Comparison of ENCODE assay signal across 1 cellular context in genomic region chr16:46839986-46840443, GRCh38.
TF ChIP-seq lines count a peak whose summit lies in the region.

No MANE protein-coding gene starts in this region.

TF ChIP-seq in HepG2, 621 proteins besides CTCF, POLR2A, EP300 and RAD21 (continued from another document and continues in another):
- TF ChIP-seq KIAA2018 (CRISPR knock-in tag; IDR thresholded peaks at IDR 0.05; ENCODE audit: borderline replicate concordance) (peak; percentile 82; the same call in 1 of the 2 replicates), ZNF260 (CRISPR knock-in tag; IDR thresholded peaks at IDR 0.05; ENCODE audit: borderline replicate concordance, low read depth) (no peak), ZBTB38 (CRISPR knock-in tag; IDR thresholded peaks at IDR 0.05) (no peak), EHMT2 (IDR thresholded peaks at IDR 0.05; ENCODE audit: borderline replicate concordance, low read depth, low read length) (no peak; the same call in 1 of the 2 replicates), ZNF446 (CRISPR knock-in tag; IDR thresholded peaks at IDR 0.05) (no peak), GATA4 (IDR thresholded peaks at IDR 0.05; ENCODE audit: borderline replicate concordance, low read depth) (no peak), ZKSCAN8 (CRISPR knock-in tag; IDR thresholded peaks at IDR 0.05; ENCODE audit: borderline replicate concordance) (0 out of 2 replicates have a peak, but pooled peaks have one; percentile 39), ZBTB26 (CRISPR knock-in tag; IDR thresholded peaks at IDR 0.05; ENCODE audit: borderline replicate concordance) (0 out of 2 replicates have a peak, but pooled peaks have one; percentile 57), PBX3 (CRISPR knock-in tag; IDR thresholded peaks at IDR 0.05; ENCODE audit: borderline replicate concordance) (no peak), CREB1 (IDR thresholded peaks at IDR 0.05) (no peak), CREB1 (CRISPR knock-in tag; IDR thresholded peaks at IDR 0.05) (peak; percentile 47; the same call in 1 of the 2 replicates), ZNF883 (CRISPR knock-in tag; IDR thresholded peaks at IDR 0.05; ENCODE audit: not compliant biosample characterization) (no peak), PCBP2 (optimal IDR thresholded peaks at IDR 0.05; ENCODE audit: low read depth, low read length, poor library complexity, severe bottlenecking) (no peak), ERF (CRISPR knock-in tag; IDR thresholded peaks at IDR 0.05) (peak; percentile 46; the same call in 1 of the 2 replicates), MAX (IDR thresholded peaks at IDR 0.05) (peak; percentile 65), RARA (CRISPR knock-in tag; IDR thresholded peaks at IDR 0.05) (peak; percentile 29; the same call in 1 of the 2 replicates), YY1 (IDR thresholded peaks at IDR 0.05; ENCODE audit: insufficient read depth, insufficient replicate concordance, low read depth, low read length) (peak; percentile 93), ZNF768 (CRISPR knock-in tag; IDR thresholded peaks at IDR 0.05) (no peak), NCOA2 (CRISPR knock-in tag; IDR thresholded peaks at IDR 0.05) (peak; percentile 56; the same call in 1 of the 2 replicates), PRPF4 (IDR thresholded peaks at IDR 0.05; ENCODE audit: low read depth, low read length, poor library complexity, severe bottlenecking) (no peak), CENPBD1 (CRISPR knock-in tag; IDR thresholded peaks at IDR 0.05; ENCODE audit: borderline replicate concordance, low read depth) (no peak), TFAP4 (IDR thresholded peaks at IDR 0.05; ENCODE audit: borderline replicate concordance, low read depth) (no peak), MIXL1 (CRISPR knock-in tag; IDR thresholded peaks at IDR 0.05) (no peak), ZBTB40 (IDR thresholded peaks at IDR 0.05) (no peak), ZBTB40 (CRISPR knock-in tag; IDR thresholded peaks at IDR 0.05) (no peak), ZZZ3 (CRISPR knock-in tag; IDR thresholded peaks at IDR 0.05; ENCODE audit: borderline replicate concordance) (no peak), PHF20 (CRISPR knock-in tag; IDR thresholded peaks at IDR 0.05) (0 out of 2 replicates have a peak, but pooled peaks have one; percentile 18), RBAK (CRISPR knock-in tag; IDR thresholded peaks at IDR 0.05) (no peak), TFDP2 (CRISPR knock-in tag; IDR thresholded peaks at IDR 0.05) (no peak), CBX1 (IDR thresholded peaks at IDR 0.05; ENCODE audit: low read depth) (no peak)
- TF ChIP-seq, protein P1, sequence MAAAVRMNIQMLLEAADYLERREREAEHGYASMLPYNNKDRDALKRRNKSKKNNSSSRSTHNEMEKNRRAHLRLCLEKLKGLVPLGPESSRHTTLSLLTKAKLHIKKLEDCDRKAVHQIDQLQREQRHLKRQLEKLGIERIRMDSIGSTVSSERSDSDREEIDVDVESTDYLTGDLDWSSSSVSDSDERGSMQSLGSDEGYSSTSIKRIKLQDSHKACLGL (CRISPR knock-in tag; IDR thresholded peaks at IDR 0.05) = no peak
- TF ChIP-seq, protein P2, sequence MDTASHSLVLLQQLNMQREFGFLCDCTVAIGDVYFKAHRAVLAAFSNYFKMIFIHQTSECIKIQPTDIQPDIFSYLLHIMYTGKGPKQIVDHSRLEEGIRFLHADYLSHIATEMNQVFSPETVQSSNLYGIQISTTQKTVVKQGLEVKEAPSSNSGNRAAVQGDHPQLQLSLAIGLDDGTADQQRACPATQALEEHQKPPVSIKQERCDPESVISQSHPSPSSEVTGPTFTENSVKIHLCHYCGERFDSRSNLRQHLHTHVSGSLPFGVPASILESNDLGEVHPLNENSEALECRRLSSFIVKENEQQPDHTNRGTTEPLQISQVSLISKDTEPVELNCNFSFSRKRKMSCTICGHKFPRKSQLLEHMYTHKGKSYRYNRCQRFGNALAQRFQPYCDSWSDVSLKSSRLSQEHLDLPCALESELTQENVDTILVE (CRISPR knock-in tag; IDR thresholded peaks at IDR 0.05) = no peak
